Comparison of ENCODE assay signal across 10 cellular contexts in genomic region chr17:7060165-7060890, GRCh38. TPM values are rescaled to one million over a fixed set of nuclear protein-coding genes. Genes with fewer than 3 reads are reported as not detected.
A peak's percentile ranks its signal among the peaks of the same experiment; 100 is the strongest.
DNase-seq lines count a peak whose midpoint lies in the region; ATAC-seq, FAIRE-seq and TF ChIP-seq lines count a peak whose summit lies in the region.
"Had no signal": no experiment of that assay in that cellular context is flagged by ENCODE, and none has a peak within 500 bp of the region (broad histone marks: within the 10 kb centered on the region; RNA-seq: fewer than 3 reads in every experiment).

No MANE protein-coding gene starts in this region.

- peak; percentile 59 for FAIRE-seq in K562 (lab: Jason Lieb, UNC)

- no peaks in the 10 kb centered on the region for H3K9me1 ChIP-seq in K562 (ENCODE audit: control insufficient read depth, insufficient read depth, low read length)

- H3K36me3 ChIP-seq in PC-3 (ENCODE audit: low read depth, low read length) (no peaks in the 10 kb centered on the region), K562 (ENCODE audit: control insufficient read depth, insufficient read depth, low read length) (no peaks in the 10 kb centered on the region), upper lobe of left lung (no peaks in the 10 kb centered on the region)
- H3K36me3 ChIP-seq: right atrium auricular region had no signal

- H2AFZ ChIP-seq in PC-3 (ENCODE audit: low read length) (no peak overlapping the region), K562 (ENCODE audit: low read depth, low read length) (no peak overlapping the region)

- DNase-seq in EL (peak; percentile 60), PC-3 (peak; percentile 98), K562 (ENCODE audit: extremely low read depth in 1 of 4, low spot score in 3 of 4) (peak; percentile 42 to 68 (median 44)), putamen (ENCODE audit: low spot score) (peak; percentile 66), NCI-H2081 treated with DMSO at 0.1 percent for 48 hours (lab: John Stamatoyannopoulos, UW) (no peak), retina (no peak), osteocyte (ENCODE audit: extremely low spot score, unreplicated experiment) (no peak), upper lobe of left lung (no peak)
- DNase-seq: amygdala had no signal

- H3K9me3 ChIP-seq in PC-3 (ENCODE audit: low read length) (no peaks in the 10 kb centered on the region), K562 (replicated peaks; ENCODE audit: control insufficient read depth, insufficient read depth, low read depth, low read length) (no peaks in the 10 kb centered on the region), upper lobe of left lung (no peaks in the 10 kb centered on the region)
- H3K9me3 ChIP-seq: right atrium auricular region had no signal

- BruUV-seq in PC-3 (replicated peaks; lab: Mats Ljungman, UMichigan) = no TSS peak
- no TSS peak for BruUV-seq in K562 (replicated peaks; lab: Mats Ljungman, UMichigan)

- H3K4me3 ChIP-seq in PC-3 (ENCODE audit: low read length) (no peak overlapping the region), K562 (no peak overlapping the region), upper lobe of left lung (no peak overlapping the region)
- H3K4me3 ChIP-seq: right atrium auricular region had no signal

- H3K4me1 ChIP-seq in PC-3 (ENCODE audit: insufficient read depth, low read length) = peaks cover 29% of the 10 kb centered on the region
- H3K4me1 ChIP-seq in K562 (replicated peaks in 1 of 2; ENCODE audit: control insufficient read depth in 2 of 2, insufficient read depth in 2 of 2, low read length in 2 of 2) = no peaks in the 10 kb centered on the region
- H3K4me1 ChIP-seq in upper lobe of left lung = no peaks in the 10 kb centered on the region
- H3K4me1 ChIP-seq: right atrium auricular region had no signal

- no peak overlapping the region for H3K27ac Mint-ChIP-seq in osteocyte (ENCODE audit: unreplicated experiment)

- no peak for TF ChIP-seq RAD21 in K562 (CRISPR knock-in tag; conservative IDR thresholded peaks at IDR 0.05 in 1 of 2, IDR thresholded peaks at IDR 0.05 in 1 of 2)

- H3K4me2 ChIP-seq in PC-3 (ENCODE audit: low read length) = peak overlapping the region; percentile 38
- no peak overlapping the region for H3K4me2 ChIP-seq in K562 (ENCODE audit: insufficient read depth, low read length)

- H3K9me3 Mint-ChIP-seq in osteocyte (ENCODE audit: unreplicated experiment) = no peaks in the 10 kb centered on the region

- TF ChIP-seq EP300 in K562 (IDR thresholded peaks at IDR 0.05; ENCODE audit: low read length) (no peak), upper lobe of left lung (IDR thresholded peaks at IDR 0.05) (no peak)

- no peak overlapping the region for H3K4me3 Mint-ChIP-seq in osteocyte (ENCODE audit: unreplicated experiment)

- no peaks in the 10 kb centered on the region for H4K20me1 ChIP-seq in PC-3 (ENCODE audit: low read length)
- H4K20me1 ChIP-seq in K562 (replicated peaks; ENCODE audit: control insufficient read depth, insufficient read depth, low read length) = 0 out of 2 replicates have a peak, but pooled peaks cover 2% of the 10 kb centered on the region

- no peak for TF ChIP-seq CTCF in PC-3 (conservative IDR thresholded peaks at IDR 0.05; ENCODE audit: low read depth, low read length)
- TF ChIP-seq CTCF in K562 (IDR thresholded peaks at IDR 0.05 in 2 of 3, conservative IDR thresholded peaks at IDR 0.05 in 1 of 3; ENCODE audit: insufficient read depth in 2 of 3, low read depth in 1 of 3, low read length in 3 of 3) = no peak
- no peak for TF ChIP-seq CTCF in osteocyte (IDR thresholded peaks at IDR 0.05)
- no peak for TF ChIP-seq CTCF in upper lobe of left lung (IDR thresholded peaks at IDR 0.05)

- TF ChIP-seq POLR2A in K562 (conservative IDR thresholded peaks at IDR 0.05) = no peak
- no peak for TF ChIP-seq POLR2A in upper lobe of left lung (IDR thresholded peaks at IDR 0.05)

- in situ Hi-C loops in K562 (cut with MboI) = no loop called here

- 2% methylated on average over 6 of the region's 6 CpGs for WGBS in K562 (ENCODE audit: insufficient coverage, low coverage, missing lambda C conversion rate)
- 57 to 61% methylated on average over 6 of the region's 6 CpGs for WGBS in upper lobe of left lung, 2 donors

- peaks cover 23% of the 10 kb centered on the region for H3K27me3 Mint-ChIP-seq in osteocyte (ENCODE audit: unreplicated experiment)

- H3K9ac ChIP-seq in PC-3 (ENCODE audit: low read length) = peak overlapping the region; percentile 54
- no peak overlapping the region for H3K9ac ChIP-seq in K562 (ENCODE audit: insufficient read depth in 1 of 2, low read depth in 2 of 2, low read length in 2 of 2)

- H3K36me3 Mint-ChIP-seq in osteocyte (ENCODE audit: unreplicated experiment) = no peaks in the 10 kb centered on the region

- H3K27ac ChIP-seq in PC-3 (ENCODE audit: low read length) (peak overlapping the region; percentile 91), K562 (ENCODE audit: extremely low read depth, low read depth, low read length) (no peak overlapping the region), upper lobe of left lung (no peak overlapping the region)
- H3K27ac ChIP-seq: right atrium auricular region had no signal

- ATAC-seq in PC-3 (peak; percentile 91), K562 (no peak; the same call in 2 of the 3 replicates), upper lobe of left lung (ENCODE audit: low FRiP score in 2 of 2) (no peak)

- CTCF ChIA-PET in PC-3 (lab: Charles Lee) (interaction anchor here (0.7 kb wide), 1 partner anchor 15 kb away, joined by 6 read pairs; no protein-coding TSS in a partner anchor), K562 (lab: Yijun Ruan, JAX; ENCODE audit: low intra/inter-chr PET ratio) (no interaction called here)

- H3K9me2 ChIP-seq in PC-3 (replicated peaks; ENCODE audit: low read length) = no peaks in the 10 kb centered on the region

- H3K79me2 ChIP-seq in PC-3 (ENCODE audit: low read length) (no peaks in the 10 kb centered on the region), K562 (ENCODE audit: control insufficient read depth, insufficient read depth, low read length) (no peaks in the 10 kb centered on the region)

- H3K27me3 ChIP-seq in PC-3 (ENCODE audit: low read length) (no peaks in the 10 kb centered on the region), K562 (ENCODE audit: control insufficient read depth in 2 of 2, insufficient read depth in 2 of 2, low read length in 2 of 2) (peaks cover 10 to 22% of the 10 kb centered on the region in 2 experiments), upper lobe of left lung (no peaks in the 10 kb centered on the region)
- H3K27me3 ChIP-seq: right atrium auricular region had no signal

- intact Hi-C loops in PC-3 (cut with micrococcal nuclease) = loop anchor here (5.0 kb wide), 1 partner anchor 37 kb away; no protein-coding TSS in a partner anchor
- intact Hi-C loops in K562 (cut with micrococcal nuclease) = no loop called here

- H3K4me1 Mint-ChIP-seq in osteocyte (ENCODE audit: unreplicated experiment) = no peaks in the 10 kb centered on the region

- H3F3A ChIP-seq in PC-3 (ENCODE audit: low read length, unreplicated experiment) = no peaks in the 10 kb centered on the region

- POLR2A ChIA-PET in PC-3 (lab: Charles Lee; ENCODE audit: unreplicated experiment) = no interaction called here
- POLR2A ChIA-PET in K562 (lab: Yijun Ruan, JAX) = no interaction called here

RNA-seq across cellular contexts. Expression of gene SLC16A11, which starts 16.4 kb away (rescaled TPM):
- total RNA-seq in PC-3 (2014; rRNA removed) (0.75 TPM in 1 of 2 replicates, not detected in the other), K562 (2014; rRNA removed) (not detected in 2 replicates), K562 (2014; rRNA removed; fragmentation: Illumina TruSeq; extraction: Trizol) (not detected in 2 replicates), K562 (2015; rRNA removed; fragmentation: Illumina TruSeq; extraction: Trizol) (not detected in 2 replicates), K562 (2021) (not detected in 2 replicates), osteocyte (0.57 and 0.75 TPM in 2 replicates), upper lobe of left lung (10 to 100 TPM in 2 of 6 donors, 1 to 10 TPM in 4; 2.7 to 35.0 (median 6.1) TPM)
- total RNA-seq in K562 (2011; cell fraction: chromatin; rRNA removed; ENCODE audit: low replicate concordance) = not detected in 2 replicates
- not detected in 2 replicates for total RNA-seq in K562 (2011; cell fraction: nucleolus; rRNA removed)
- total RNA-seq in K562 (2011; cell fraction: nucleoplasm; rRNA removed) = not detected in 2 replicates
- polyA plus RNA-seq in K562 (2011; rRNA removed) (not detected in 2 replicates), K562 (2014; fragmentation: Illumina TruSeq; extraction: Trizol) (not detected in 2 replicates), K562 (2014; fragmentation: Nextera tagmentation; extraction: Ambion mirVana) (not detected), K562 (2014; rRNA removed) (not detected in 2 replicates)
- polyA plus RNA-seq in K562 (2011; cell fraction: cytosol; rRNA removed) = not detected in 2 replicates
- not detected in 2 replicates for polyA plus RNA-seq in K562 (2011; cell fraction: nucleus; rRNA removed)
- polyA plus RNA-seq in K562 (2012) = not detected in 2 replicates
- polyA minus RNA-seq in K562 (2011; rRNA and poly(A)+ RNA removed) = not detected in 2 replicates
- polyA minus RNA-seq in K562 (2011; cell fraction: cytosol; rRNA and poly(A)+ RNA removed) = not detected in 2 replicates
- polyA minus RNA-seq in K562 (2011; cell fraction: nucleus; rRNA and poly(A)+ RNA removed) = not detected in 2 replicates

RNA-seq across cellular contexts. Expression of gene CLEC10A, which starts 19.7 kb away (rescaled TPM):
- not detected in 2 replicates for total RNA-seq in PC-3 (2014; rRNA removed)
- total RNA-seq in K562 (2011; cell fraction: chromatin; rRNA removed; ENCODE audit: low replicate concordance) = not detected in 2 replicates
- total RNA-seq in K562 (2011; cell fraction: nucleolus; rRNA removed) = 0.50 TPM in 1 of 2 replicates, not detected in the other
- total RNA-seq in K562 (2011; cell fraction: nucleoplasm; rRNA removed) = not detected in 2 replicates
- total RNA-seq in K562 (2014; rRNA removed) = not detected in 2 replicates
- not detected in 2 replicates for total RNA-seq in K562 (2014; rRNA removed; fragmentation: Illumina TruSeq; extraction: Trizol)
- total RNA-seq in K562 (2015; rRNA removed; fragmentation: Illumina TruSeq; extraction: Trizol) = 0.11 TPM in 1 of 2 replicates, not detected in the other
- not detected in 2 replicates for total RNA-seq in K562 (2021)
- polyA plus RNA-seq in K562 (2011; rRNA removed) = 0.04 and 0.46 TPM in 2 replicates
- polyA plus RNA-seq in K562 (2011; cell fraction: cytosol; rRNA removed) = 0.07 and 0.24 TPM in 2 replicates
- 0.18 and 0.20 TPM in 2 replicates for polyA plus RNA-seq in K562 (2011; cell fraction: nucleus; rRNA removed)
- polyA plus RNA-seq in K562 (2012) = 0.15 TPM in 1 of 2 replicates, not detected in the other
- polyA plus RNA-seq in K562 (2014; fragmentation: Illumina TruSeq; extraction: Trizol) = not detected in 2 replicates
- not detected for polyA plus RNA-seq in K562 (2014; fragmentation: Nextera tagmentation; extraction: Ambion mirVana)
- polyA plus RNA-seq in K562 (2014; rRNA removed) = 0.05 TPM in 1 of 2 replicates, not detected in the other
- polyA minus RNA-seq in K562 (2011; rRNA and poly(A)+ RNA removed) = not detected in 2 replicates
- polyA minus RNA-seq in K562 (2011; cell fraction: cytosol; rRNA and poly(A)+ RNA removed) = not detected in 2 replicates
- not detected in 2 replicates for polyA minus RNA-seq in K562 (2011; cell fraction: nucleus; rRNA and poly(A)+ RNA removed)
- not detected in 2 replicates for total RNA-seq in osteocyte
- 10 to 100 TPM in 2 of 6 donors, 1 to 10 TPM in 2, under 1 TPM in 2; 0.76 to 16.8 (median 5.1) TPM for total RNA-seq in upper lobe of left lung

RNA-seq across cellular contexts. Expression of gene SLC16A13, which starts 24.5 kb away (rescaled TPM):
- total RNA-seq in PC-3 (2014; rRNA removed) (0.62 and 1.7 TPM in 2 replicates), K562 (2014; rRNA removed) (1.2 and 1.8 TPM in 2 replicates), K562 (2014; rRNA removed; fragmentation: Illumina TruSeq; extraction: Trizol) (0.19 and 0.33 TPM in 2 replicates), K562 (2015; rRNA removed; fragmentation: Illumina TruSeq; extraction: Trizol) (0.87 and 0.94 TPM in 2 replicates), K562 (2021) (4.5 and 5.6 TPM in 2 replicates), osteocyte (4.4 and 7.9 TPM in 2 replicates), upper lobe of left lung (10 to 100 TPM in 4 of 6 donors, 1 to 10 TPM in 2; 2.3 to 26.2 (median 10.7) TPM)
- 4.9 and 17.0 TPM in 2 replicates for total RNA-seq in K562 (2011; cell fraction: chromatin; rRNA removed; ENCODE audit: low replicate concordance)
- total RNA-seq in K562 (2011; cell fraction: nucleolus; rRNA removed) = 12.9 and 17.7 TPM in 2 replicates
- 11.1 and 12.8 TPM in 2 replicates for total RNA-seq in K562 (2011; cell fraction: nucleoplasm; rRNA removed)
- polyA plus RNA-seq in K562 (2011; rRNA removed) (0.50 and 2.8 TPM in 2 replicates), K562 (2014; fragmentation: Illumina TruSeq; extraction: Trizol) (2.7 and 3.3 TPM in 2 replicates), K562 (2014; fragmentation: Nextera tagmentation; extraction: Ambion mirVana) (under 1 TPM; 0.04 to 0.18 TPM), K562 (2014; rRNA removed) (0.65 and 1.5 TPM in 2 replicates)
- polyA plus RNA-seq in K562 (2011; cell fraction: cytosol; rRNA removed) = 1.4 and 1.7 TPM in 2 replicates
- polyA plus RNA-seq in K562 (2011; cell fraction: nucleus; rRNA removed) = 4.4 and 4.5 TPM in 2 replicates
- 3.8 and 4.8 TPM in 2 replicates for polyA plus RNA-seq in K562 (2012)
- polyA minus RNA-seq in K562 (2011; rRNA and poly(A)+ RNA removed) = 1.1 and 2.6 TPM in 2 replicates
- 1.7 TPM in 2 replicates for polyA minus RNA-seq in K562 (2011; cell fraction: cytosol; rRNA and poly(A)+ RNA removed)
- polyA minus RNA-seq in K562 (2011; cell fraction: nucleus; rRNA and poly(A)+ RNA removed) = 4.8 and 5.3 TPM in 2 replicates

RNA-seq across cellular contexts. Expression of gene BCL6B, which starts 37.5 kb away (rescaled TPM):
- total RNA-seq in PC-3 (2014; rRNA removed) (0.12 TPM in 1 of 2 replicates, not detected in the other), K562 (2014; rRNA removed) (4.7 and 5.0 TPM in 2 replicates), K562 (2014; rRNA removed; fragmentation: Illumina TruSeq; extraction: Trizol) (2.4 and 2.7 TPM in 2 replicates), K562 (2015; rRNA removed; fragmentation: Illumina TruSeq; extraction: Trizol) (3.5 and 3.6 TPM in 2 replicates), K562 (2021) (4.5 and 5.6 TPM in 2 replicates), osteocyte (not detected in 2 replicates), upper lobe of left lung (10 to 100 TPM in 3 of 6 donors, 1 to 10 TPM in 3; 2.1 to 83.1 (median 9.4) TPM)
- total RNA-seq in K562 (2011; cell fraction: chromatin; rRNA removed; ENCODE audit: low replicate concordance) = 2.4 and 6.6 TPM in 2 replicates
- total RNA-seq in K562 (2011; cell fraction: nucleolus; rRNA removed) = 4.7 and 6.3 TPM in 2 replicates
- total RNA-seq in K562 (2011; cell fraction: nucleoplasm; rRNA removed) = 4.1 and 5.4 TPM in 2 replicates
- polyA plus RNA-seq in K562 (2011; rRNA removed) (1.9 and 3.1 TPM in 2 replicates), K562 (2014; fragmentation: Illumina TruSeq; extraction: Trizol) (3.9 and 4.1 TPM in 2 replicates), K562 (2014; fragmentation: Nextera tagmentation; extraction: Ambion mirVana) (1 to 10 TPM in 1 of 2 experiments, under 1 TPM in 1; 0.89 to 1.2 TPM), K562 (2014; rRNA removed) (3.5 and 3.6 TPM in 2 replicates)
- polyA plus RNA-seq in K562 (2011; cell fraction: cytosol; rRNA removed) = 2.8 and 2.9 TPM in 2 replicates
- 5.5 and 5.9 TPM in 2 replicates for polyA plus RNA-seq in K562 (2011; cell fraction: nucleus; rRNA removed)
- polyA plus RNA-seq in K562 (2012) = 1.9 and 4.2 TPM in 2 replicates
- polyA minus RNA-seq in K562 (2011; rRNA and poly(A)+ RNA removed) = 2.0 and 2.8 TPM in 2 replicates
- 2.7 and 3.1 TPM in 2 replicates for polyA minus RNA-seq in K562 (2011; cell fraction: cytosol; rRNA and poly(A)+ RNA removed)
- polyA minus RNA-seq in K562 (2011; cell fraction: nucleus; rRNA and poly(A)+ RNA removed) = 3.1 and 4.0 TPM in 2 replicates

RNA-seq across cellular contexts. Expression of gene RNASEK, which starts 47.9 kb away (rescaled TPM):
- total RNA-seq in PC-3 (2014; rRNA removed) (169 and 195 TPM in 2 replicates), K562 (2014; rRNA removed) (157 and 253 TPM in 2 replicates), K562 (2014; rRNA removed; fragmentation: Illumina TruSeq; extraction: Trizol) (48.5 and 48.6 TPM in 2 replicates), K562 (2015; rRNA removed; fragmentation: Illumina TruSeq; extraction: Trizol) (132 and 136 TPM in 2 replicates), K562 (2021) (151 and 154 TPM in 2 replicates), osteocyte (255 and 269 TPM in 2 replicates), upper lobe of left lung (100 to 1,000 TPM in 5 of 6 donors, 10 to 100 TPM in 1; 85.9 to 304 (median 175) TPM)
- 43.7 and 75.3 TPM in 2 replicates for total RNA-seq in K562 (2011; cell fraction: chromatin; rRNA removed; ENCODE audit: low replicate concordance)
- 103 and 119 TPM in 2 replicates for total RNA-seq in K562 (2011; cell fraction: nucleolus; rRNA removed)
- 117 and 121 TPM in 2 replicates for total RNA-seq in K562 (2011; cell fraction: nucleoplasm; rRNA removed)
- polyA plus RNA-seq in K562 (2011; rRNA removed) (58.0 and 75.0 TPM in 2 replicates), K562 (2014; fragmentation: Illumina TruSeq; extraction: Trizol) (265 and 271 TPM in 2 replicates), K562 (2014; fragmentation: Nextera tagmentation; extraction: Ambion mirVana) (100 to 1,000 TPM; 104 to 155 TPM), K562 (2014; rRNA removed) (85.3 and 157 TPM in 2 replicates)
- 94.3 and 122 TPM in 2 replicates for polyA plus RNA-seq in K562 (2011; cell fraction: cytosol; rRNA removed)
- 114 and 118 TPM in 2 replicates for polyA plus RNA-seq in K562 (2011; cell fraction: nucleus; rRNA removed)
- 247 and 326 TPM in 2 replicates for polyA plus RNA-seq in K562 (2012)
- polyA minus RNA-seq in K562 (2011; rRNA and poly(A)+ RNA removed) = 20.8 and 25.0 TPM in 2 replicates
- polyA minus RNA-seq in K562 (2011; cell fraction: cytosol; rRNA and poly(A)+ RNA removed) = 76.4 and 84.8 TPM in 2 replicates
- 9.2 and 20.2 TPM in 2 replicates for polyA minus RNA-seq in K562 (2011; cell fraction: nucleus; rRNA and poly(A)+ RNA removed)

Comparison
In these comparisons a context has a peak if more than half of its experiments do, and no peak if none do; other contexts are left out.
1. DNase-seq: peak in EL (single experiment), PC-3 (single experiment), K562 (4 of 4) and putamen (single experiment); none in NCI-H2081 treated with DMSO at 0.1 percent for 48 hours (single experiment), retina (single experiment), osteocyte (single experiment) and upper lobe of left lung (0 of 2).